ENCODE assay signal across 2 cellular contexts in genomic region chr15:40591310-40591845, GRCh38.
TF ChIP-seq lines count a peak whose summit lies in the region.

No MANE protein-coding gene starts in this region.

TF ChIP-seq in IMR-90, 13 proteins besides CTCF, POLR2A, EP300 and RAD21:
- TF ChIP-seq RFX5 (IDR thresholded peaks at IDR 0.05; ENCODE audit: low read depth, low read length) (no peak), RCOR1 (IDR thresholded peaks at IDR 0.05; ENCODE audit: insufficient replicate concordance, low read length) (no peak), SMC3 (IDR thresholded peaks at IDR 0.05; ENCODE audit: low read depth, low read length) (no peak), MXI1 (IDR thresholded peaks at IDR 0.05; ENCODE audit: borderline replicate concordance, low read depth, low read length) (no peak), MAZ (IDR thresholded peaks at IDR 0.05; ENCODE audit: borderline replicate concordance, low read depth, low read length) (no peak)

TF ChIP-seq in H1, 55 proteins besides CTCF, POLR2A, EP300 and RAD21:
- TF ChIP-seq TEAD4 (IDR thresholded peaks at IDR 0.05; ENCODE audit: low read depth, low read length): no peak
- no peak for TF ChIP-seq RNF2 (IDR thresholded peaks at IDR 0.05; ENCODE audit: borderline replicate concordance, low read depth, low read length, missing control alignments, poor library complexity, severe bottlenecking)
- no peak for TF ChIP-seq ASH2L (IDR thresholded peaks at IDR 0.05; ENCODE audit: low read length)
TF ChIP-seq in H1: peak in this region for 0.
